8 cellular contexts compared by ENCODE assay signal in genomic region chr6:100880901-100881706, GRCh38. TPM values are rescaled to one million over a fixed set of nuclear protein-coding genes. Genes with fewer than 3 reads are reported as not detected.
A peak's percentile ranks its signal among the peaks of the same experiment; 100 is the strongest.
DNase-seq lines count a peak whose midpoint lies in the region; ATAC-seq and TF ChIP-seq lines count a peak whose summit lies in the region.

A gene with protein sequence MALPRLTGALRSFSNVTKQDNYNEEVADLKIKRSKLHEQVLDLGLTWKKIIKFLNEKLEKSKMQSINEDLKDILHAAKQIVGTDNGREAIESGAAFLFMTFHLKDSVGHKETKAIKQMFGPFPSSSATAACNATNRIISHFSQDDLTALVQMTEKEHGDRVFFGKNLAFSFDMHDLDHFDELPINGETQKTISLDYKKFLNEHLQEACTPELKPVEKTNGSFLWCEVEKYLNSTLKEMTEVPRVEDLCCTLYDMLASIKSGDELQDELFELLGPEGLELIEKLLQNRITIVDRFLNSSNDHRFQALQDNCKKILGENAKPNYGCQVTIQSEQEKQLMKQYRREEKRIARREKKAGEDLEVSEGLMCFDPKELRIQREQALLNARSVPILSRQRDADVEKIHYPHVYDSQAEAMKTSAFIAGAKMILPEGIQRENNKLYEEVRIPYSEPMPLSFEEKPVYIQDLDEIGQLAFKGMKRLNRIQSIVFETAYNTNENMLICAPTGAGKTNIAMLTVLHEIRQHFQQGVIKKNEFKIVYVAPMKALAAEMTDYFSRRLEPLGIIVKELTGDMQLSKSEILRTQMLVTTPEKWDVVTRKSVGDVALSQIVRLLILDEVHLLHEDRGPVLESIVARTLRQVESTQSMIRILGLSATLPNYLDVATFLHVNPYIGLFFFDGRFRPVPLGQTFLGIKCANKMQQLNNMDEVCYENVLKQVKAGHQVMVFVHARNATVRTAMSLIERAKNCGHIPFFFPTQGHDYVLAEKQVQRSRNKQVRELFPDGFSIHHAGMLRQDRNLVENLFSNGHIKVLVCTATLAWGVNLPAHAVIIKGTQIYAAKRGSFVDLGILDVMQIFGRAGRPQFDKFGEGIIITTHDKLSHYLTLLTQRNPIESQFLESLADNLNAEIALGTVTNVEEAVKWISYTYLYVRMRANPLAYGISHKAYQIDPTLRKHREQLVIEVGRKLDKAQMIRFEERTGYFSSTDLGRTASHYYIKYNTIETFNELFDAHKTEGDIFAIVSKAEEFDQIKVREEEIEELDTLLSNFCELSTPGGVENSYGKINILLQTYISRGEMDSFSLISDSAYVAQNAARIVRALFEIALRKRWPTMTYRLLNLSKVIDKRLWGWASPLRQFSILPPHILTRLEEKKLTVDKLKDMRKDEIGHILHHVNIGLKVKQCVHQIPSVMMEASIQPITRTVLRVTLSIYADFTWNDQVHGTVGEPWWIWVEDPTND (N-terminal part only) (minus strand): TSS chr6:100881329. CDS start chr6:100867997, 13,332 bp downstream.

- ATAC-seq in GM19328 (IDR thresholded peaks at IDR 0.05; ENCODE audit: unreplicated experiment), result peak; percentile 96
- peak; percentile 95 for ATAC-seq in HG03469 (IDR thresholded peaks at IDR 0.05; ENCODE audit: unreplicated experiment)
- ATAC-seq in right lobe of liver, result peak; percentile 98 to 99 (median 99)

- TF ChIP-seq POLR2A in right lobe of liver (IDR thresholded peaks at IDR 0.05), result peak; percentile 94

- no peaks in the 10 kb centered on the region for H3K36me3 ChIP-seq in right lobe of liver

- H3K9me3 ChIP-seq in right lobe of liver, result no peaks in the 10 kb centered on the region

- H3K4me3 ChIP-seq in right lobe of liver, result peak within 1 kb of the TSS; percentile 64 to 92 (median 75)

- TF ChIP-seq CTCF in C4-2B (conservative IDR thresholded peaks at IDR 0.05), result no peak
- no peak for TF ChIP-seq CTCF in right lobe of liver (IDR thresholded peaks at IDR 0.05)

- H3K27me3 ChIP-seq in right lobe of liver, result no peaks in the 10 kb centered on the region

- H3K4me1 ChIP-seq in right lobe of liver, result peaks cover 0 to 26% (median 0%) of the 10 kb centered on the region in 4 donors

- WGBS in right lobe of liver (ENCODE audit: insufficient coverage, low coverage, low lambda C conversion rate, missing lambda C conversion rate), result 1% methylated on average over 45 of the region's 79 CpGs

- intact Hi-C loops in right lobe of liver (cut with DNase I), result no loop called here

- DNase-seq in NCI-H69 (lab: John Stamatoyannopoulos, UW) (peak; percentile 96), dermis blood vessel endothelial cell (peak; percentile 95), right lobe of liver (peak; percentile 97)
- DNase-seq in activated CD4-positive, alpha-beta T cell treated with anti-CD3 and anti-CD28 coated beads, Interleukin-2, amount 50 U/mL, for 24 hours (ENCODE audit: low read depth in 1 of 2, low spot score in 1 of 2), result peak; percentile 83 to 87
- peak; percentile 93 for DNase-seq in stimulated activated CD4-positive, alpha-beta T cell treated with anti-CD3 and anti-CD28 coated beads, Interleukin-4, amount 100 ng/mL, for 24 hours

- H3K27ac ChIP-seq in C4-2B (peak within 1 kb of the TSS; percentile 88), right lobe of liver (peak within 1 kb of the TSS; percentile 91 to 94 (median 92))

RNA-seq across cellular contexts. Expression of the gene that starts here (rescaled TPM):
- total RNA-seq in dermis blood vessel endothelial cell (76.7 and 89.7 TPM in 2 replicates), right lobe of liver (10 to 100 TPM; 17.0 to 28.2 (median 24.9) TPM)

Comparison
In these comparisons a context has a peak if more than half of its experiments do, and no peak if none do; other contexts are left out.
1. Peak in every context shown above with its lines: DNase-seq, ATAC-seq, H3K4me3 ChIP-seq and H3K27ac ChIP-seq.